Comparison of ENCODE assay signal across 16 cellular contexts in the genomic region with DNA sequence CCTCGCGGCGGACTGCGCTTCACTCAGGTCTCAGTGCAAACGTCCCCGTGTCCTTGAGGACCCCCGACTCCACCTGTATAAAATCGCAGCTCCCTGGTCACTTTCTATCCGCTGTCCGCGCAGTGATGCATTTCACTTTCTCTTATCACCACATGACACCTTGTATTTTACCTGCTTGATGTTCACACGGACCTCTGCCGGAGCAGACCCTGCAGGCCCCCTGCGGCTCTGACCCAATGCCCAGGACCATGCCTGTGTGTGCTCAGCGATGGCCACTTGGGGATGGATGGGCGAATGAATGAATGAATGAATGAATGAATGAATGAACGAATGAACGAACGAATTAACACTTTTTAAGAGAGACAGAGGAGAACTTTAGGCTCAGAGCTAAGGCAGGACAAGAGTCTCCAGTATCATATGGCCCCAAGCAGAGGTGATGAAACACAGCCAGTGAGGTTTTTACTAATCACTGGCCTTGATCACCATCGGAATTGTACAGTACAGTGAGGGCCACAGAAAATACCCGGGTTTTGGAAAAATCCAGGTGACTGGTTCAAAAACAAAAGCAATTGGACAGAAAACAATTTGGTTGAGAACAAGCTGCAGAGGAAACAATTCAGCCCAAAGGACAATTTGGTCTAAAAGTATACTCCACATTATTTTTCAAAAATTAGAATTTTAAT.
"Had no signal": no experiment of that assay in that cellular context is flagged by ENCODE, and none has a peak within 500 bp of the region (broad histone marks: within the 10 kb centered on the region; RNA-seq: fewer than 3 reads in every experiment).

No MANE protein-coding gene starts in this region.

- H3K27me3 Mint-ChIP-seq: activated CD8-positive, alpha-beta T cell treated with anti-CD3 and anti-CD28 coated beads for 36 hours had no signal

- H3K27me3 ChIP-seq: adrenal gland, body of pancreas, colonic mucosa had no signal

- H3K27ac ChIP-seq: adrenal gland, body of pancreas, colonic mucosa, esophagus muscularis mucosa, prostate gland, sigmoid colon had no signal

- H3K9me3 ChIP-seq: adrenal gland, body of pancreas, colonic mucosa, esophagus muscularis mucosa, prostate gland, sigmoid colon, SK-N-SH had no signal

- FAIRE-seq: TTC549 had no signal

- H3K27ac Mint-ChIP-seq: activated B cell treated with CpG ODN at 0.5 μM for 24 hours; activated CD8-positive, alpha-beta T cell treated with anti-CD3 and anti-CD28 coated beads for 36 hours had no signal

- ATAC-seq: activated CD8-positive, alpha-beta T cell treated with anti-CD3 and anti-CD28 coated beads for 36 hours; body of pancreas had no signal

- H3K4me3 ChIP-seq: adrenal gland, body of pancreas, colonic mucosa, prostate gland had no signal

- H3K4me3 Mint-ChIP-seq: activated B cell treated with CpG ODN at 0.5 μM for 24 hours; activated CD8-positive, alpha-beta T cell treated with anti-CD3 and anti-CD28 coated beads for 36 hours had no signal

- DNase-seq: activated B cell treated with CpG ODN at 0.5 μM for 24 hours; activated CD4-positive, alpha-beta T cell treated with anti-CD3 and anti-CD28 coated beads for 48 hours; activated CD8-positive, alpha-beta T cell treated with anti-CD3 and anti-CD28 coated beads for 36 hours; activated naive CD4-positive, alpha-beta T cell treated with Interleukin-2 at 50 U/mL for 16 hours; body of pancreas; colonic mucosa; hippocampal formation; kidney glomerular epithelial cell; mesendoderm; sigmoid colon; stimulated activated CD4-positive, alpha-beta T cell treated with anti-CD3 and anti-CD28 coated beads, Interleukin-1b, Interleukin-23, amount 100 ng/mL, for 48 hours had no signal

- H3K36me3 ChIP-seq: adrenal gland, colonic mucosa, prostate gland, sigmoid colon had no signal

- H3K4me2 ChIP-seq: SK-N-SH had no signal

- H3K9ac ChIP-seq: SK-N-SH had no signal

- H3K9me3 Mint-ChIP-seq: activated B cell treated with CpG ODN at 0.5 μM for 24 hours; activated CD8-positive, alpha-beta T cell treated with anti-CD3 and anti-CD28 coated beads for 36 hours had no signal

- H3K4me1 ChIP-seq: adrenal gland, body of pancreas, prostate gland had no signal
